1 cellular context compared by ENCODE assay signal in genomic region chr18:58398648-58399398, GRCh38.
TF ChIP-seq lines count a peak whose summit lies in the region.

No MANE protein-coding gene starts in this region.

TF ChIP-seq in HepG2, 621 proteins besides CTCF, POLR2A, EP300 and RAD21 (continued from another document and continues in another):
- TF ChIP-seq FOSL1 (CRISPR knock-in tag; IDR thresholded peaks at IDR 0.05; ENCODE audit: borderline replicate concordance) (no peak), NR3C1 (CRISPR knock-in tag; IDR thresholded peaks at IDR 0.05) (no peak), SIX4 (CRISPR knock-in tag; IDR thresholded peaks at IDR 0.05) (no peak), ZNF333 (CRISPR knock-in tag; IDR thresholded peaks at IDR 0.05; ENCODE audit: borderline replicate concordance) (no peak), ATAD3A (CRISPR knock-in tag; IDR thresholded peaks at IDR 0.05) (no peak), MAFK (conservative IDR thresholded peaks at IDR 0.05 in 1 of 2, IDR thresholded peaks at IDR 0.05 in 1 of 2; ENCODE audit: low read length in 2 of 2) (0 out of 4 replicates have a peak, but pooled peaks of 1 of the 2 experiments have one; percentile 3), ZNF83 (CRISPR knock-in tag; IDR thresholded peaks at IDR 0.05; ENCODE audit: borderline replicate concordance) (no peak), ZNF510 (CRISPR knock-in tag; IDR thresholded peaks at IDR 0.05; ENCODE audit: low read depth) (peak; percentile 83), ZNF598 (CRISPR knock-in tag; IDR thresholded peaks at IDR 0.05; ENCODE audit: borderline replicate concordance) (no peak), HOXD1 (CRISPR knock-in tag; IDR thresholded peaks at IDR 0.05) (no peak), MTA3 (CRISPR knock-in tag; IDR thresholded peaks at IDR 0.05) (no peak), MAFF (IDR thresholded peaks at IDR 0.05; ENCODE audit: low read depth, low read length) (no peak), NCOA1 (CRISPR knock-in tag; IDR thresholded peaks at IDR 0.05) (no peak), RARA (CRISPR knock-in tag; IDR thresholded peaks at IDR 0.05) (peak; percentile 52; the same call in 1 of the 2 replicates), ONECUT2 (CRISPR knock-in tag; IDR thresholded peaks at IDR 0.05) (no peak), JUN (CRISPR knock-in tag; IDR thresholded peaks at IDR 0.05) (no peak), ZNF253 (CRISPR knock-in tag; IDR thresholded peaks at IDR 0.05; ENCODE audit: borderline replicate concordance) (no peak), RFX1 (IDR thresholded peaks at IDR 0.05) (no peak), CENPT (CRISPR knock-in tag; IDR thresholded peaks at IDR 0.05; ENCODE audit: low read depth) (no peak), HNRNPH1 (optimal IDR thresholded peaks at IDR 0.05; ENCODE audit: low read depth, low read length) (no peak), ZNF263 (CRISPR knock-in tag; IDR thresholded peaks at IDR 0.05) (peak; percentile 91), ZBTB7A (CRISPR knock-in tag; IDR thresholded peaks at IDR 0.05) (no peak), ZMYM2 (CRISPR knock-in tag; IDR thresholded peaks at IDR 0.05) (no peak), FIP1L1 (IDR thresholded peaks at IDR 0.05; ENCODE audit: borderline replicate concordance, insufficient read depth, low read depth, low read length) (no peak), MED8 (CRISPR knock-in tag; IDR thresholded peaks at IDR 0.05; ENCODE audit: insufficient replicate concordance) (peak; percentile 53), ZNF407 (CRISPR knock-in tag; IDR thresholded peaks at IDR 0.05; ENCODE audit: not compliant biosample characterization) (no peak), CEBPB (IDR thresholded peaks at IDR 0.05; ENCODE audit: borderline replicate concordance, low read depth, low read length) (peak; percentile 63; the same call in 1 of the 2 replicates), THAP9 (CRISPR knock-in tag; IDR thresholded peaks at IDR 0.05; ENCODE audit: borderline replicate concordance) (peak; percentile 68; the same call in 1 of the 2 replicates), ASH2L (IDR thresholded peaks at IDR 0.05; ENCODE audit: insufficient read length, low read depth, low read length) (no peak), SNAI1 (CRISPR knock-in tag; IDR thresholded peaks at IDR 0.05; ENCODE audit: borderline replicate concordance) (0 out of 2 replicates have a peak, but pooled peaks have one; percentile 53), GTF2F1 (IDR thresholded peaks at IDR 0.05; ENCODE audit: low read length) (no peak)
- TF ChIP-seq, protein P1, sequence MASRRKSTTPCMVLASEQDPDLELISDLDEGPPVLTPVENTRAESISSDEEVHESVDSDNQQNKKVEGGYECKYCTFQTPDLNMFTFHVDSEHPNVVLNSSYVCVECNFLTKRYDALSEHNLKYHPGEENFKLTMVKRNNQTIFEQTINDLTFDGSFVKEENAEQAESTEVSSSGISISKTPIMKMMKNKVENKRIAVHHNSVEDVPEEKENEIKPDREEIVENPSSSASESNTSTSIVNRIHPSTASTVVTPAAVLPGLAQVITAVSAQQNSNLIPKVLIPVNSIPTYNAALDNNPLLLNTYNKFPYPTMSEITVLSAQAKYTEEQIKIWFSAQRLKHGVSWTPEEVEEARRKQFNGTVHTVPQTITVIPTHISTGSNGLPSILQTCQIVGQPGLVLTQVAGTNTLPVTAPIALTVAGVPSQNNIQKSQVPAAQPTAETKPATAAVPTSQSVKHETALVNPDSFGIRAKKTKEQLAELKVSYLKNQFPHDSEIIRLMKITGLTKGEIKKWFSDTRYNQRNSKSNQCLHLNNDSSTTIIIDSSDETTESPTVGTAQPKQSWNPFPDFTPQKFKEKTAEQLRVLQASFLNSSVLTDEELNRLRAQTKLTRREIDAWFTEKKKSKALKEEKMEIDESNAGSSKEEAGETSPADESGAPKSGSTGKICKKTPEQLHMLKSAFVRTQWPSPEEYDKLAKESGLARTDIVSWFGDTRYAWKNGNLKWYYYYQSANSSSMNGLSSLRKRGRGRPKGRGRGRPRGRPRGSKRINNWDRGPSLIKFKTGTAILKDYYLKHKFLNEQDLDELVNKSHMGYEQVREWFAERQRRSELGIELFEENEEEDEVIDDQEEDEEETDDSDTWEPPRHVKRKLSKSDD (CRISPR knock-in tag; IDR thresholded peaks at IDR 0.05; ENCODE audit: low read depth) = no peak
- TF ChIP-seq, protein P2, sequence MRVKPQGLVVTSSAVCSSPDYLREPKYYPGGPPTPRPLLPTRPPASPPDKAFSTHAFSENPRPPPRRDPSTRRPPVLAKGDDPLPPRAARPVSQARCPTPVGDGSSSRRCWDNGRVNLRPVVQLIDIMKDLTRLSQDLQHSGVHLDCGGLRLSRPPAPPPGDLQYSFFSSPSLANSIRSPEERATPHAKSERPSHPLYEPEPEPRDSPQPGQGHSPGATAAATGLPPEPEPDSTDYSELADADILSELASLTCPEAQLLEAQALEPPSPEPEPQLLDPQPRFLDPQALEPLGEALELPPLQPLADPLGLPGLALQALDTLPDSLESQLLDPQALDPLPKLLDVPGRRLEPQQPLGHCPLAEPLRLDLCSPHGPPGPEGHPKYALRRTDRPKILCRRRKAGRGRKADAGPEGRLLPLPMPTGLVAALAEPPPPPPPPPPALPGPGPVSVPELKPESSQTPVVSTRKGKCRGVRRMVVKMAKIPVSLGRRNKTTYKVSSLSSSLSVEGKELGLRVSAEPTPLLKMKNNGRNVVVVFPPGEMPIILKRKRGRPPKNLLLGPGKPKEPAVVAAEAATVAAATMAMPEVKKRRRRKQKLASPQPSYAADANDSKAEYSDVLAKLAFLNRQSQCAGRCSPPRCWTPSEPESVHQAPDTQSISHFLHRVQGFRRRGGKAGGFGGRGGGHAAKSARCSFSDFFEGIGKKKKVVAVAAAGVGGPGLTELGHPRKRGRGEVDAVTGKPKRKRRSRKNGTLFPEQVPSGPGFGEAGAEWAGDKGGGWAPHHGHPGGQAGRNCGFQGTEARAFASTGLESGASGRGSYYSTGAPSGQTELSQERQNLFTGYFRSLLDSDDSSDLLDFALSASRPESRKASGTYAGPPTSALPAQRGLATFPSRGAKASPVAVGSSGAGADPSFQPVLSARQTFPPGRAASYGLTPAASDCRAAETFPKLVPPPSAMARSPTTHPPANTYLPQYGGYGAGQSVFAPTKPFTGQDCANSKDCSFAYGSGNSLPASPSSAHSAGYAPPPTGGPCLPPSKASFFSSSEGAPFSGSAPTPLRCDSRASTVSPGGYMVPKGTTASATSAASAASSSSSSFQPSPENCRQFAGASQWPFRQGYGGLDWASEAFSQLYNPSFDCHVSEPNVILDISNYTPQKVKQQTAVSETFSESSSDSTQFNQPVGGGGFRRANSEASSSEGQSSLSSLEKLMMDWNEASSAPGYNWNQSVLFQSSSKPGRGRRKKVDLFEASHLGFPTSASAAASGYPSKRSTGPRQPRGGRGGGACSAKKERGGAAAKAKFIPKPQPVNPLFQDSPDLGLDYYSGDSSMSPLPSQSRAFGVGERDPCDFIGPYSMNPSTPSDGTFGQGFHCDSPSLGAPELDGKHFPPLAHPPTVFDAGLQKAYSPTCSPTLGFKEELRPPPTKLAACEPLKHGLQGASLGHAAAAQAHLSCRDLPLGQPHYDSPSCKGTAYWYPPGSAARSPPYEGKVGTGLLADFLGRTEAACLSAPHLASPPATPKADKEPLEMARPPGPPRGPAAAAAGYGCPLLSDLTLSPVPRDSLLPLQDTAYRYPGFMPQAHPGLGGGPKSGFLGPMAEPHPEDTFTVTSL (CRISPR knock-in tag; IDR thresholded peaks at IDR 0.05; ENCODE audit: borderline replicate concordance) = no peak
